21 cellular contexts compared by ENCODE assay signal in genomic region chr11:134505125-134505524, GRCh38.
"Had no signal": no experiment of that assay in that cellular context is flagged by ENCODE, and none has a peak within 500 bp of the region (broad histone marks: within the 10 kb centered on the region; RNA-seq: fewer than 3 reads in every experiment).

No MANE protein-coding gene starts in this region.

- DNase-seq: dermis blood vessel endothelial cell; effector CD4-positive, alpha-beta T cell; effector memory CD4-positive, alpha-beta T cell; foreskin keratinocyte; heart left ventricle; hypothalamus; immature natural killer cell; kidney glomerular epithelial cell; left colon; left ventricle myocardium superior; lower lobe of right lung; mesenchymal stem cell; mucosa of descending colon; naive B cell had no signal

- H3K9me3 ChIP-seq: esophagus muscularis mucosa, gastroesophageal sphincter, heart left ventricle, lower lobe of right lung, mucosa of descending colon had no signal

- H3K27ac ChIP-seq: coronary artery, dorsolateral prefrontal cortex, esophagus muscularis mucosa, foreskin keratinocyte, gastroesophageal sphincter, heart left ventricle, hepatocyte, lower lobe of right lung had no signal

- H3K4me1 ChIP-seq: esophagus muscularis mucosa, foreskin keratinocyte, gastroesophageal sphincter, heart left ventricle, lower lobe of right lung had no signal

- H3K4me3 ChIP-seq: coronary artery, dorsolateral prefrontal cortex, esophagus muscularis mucosa, gastroesophageal sphincter, heart left ventricle, hepatocyte, lower lobe of right lung, mucosa of descending colon had no signal

- H3K36me3 ChIP-seq: esophagus muscularis mucosa, gastroesophageal sphincter, heart left ventricle, lower lobe of right lung had no signal

- H3K27me3 ChIP-seq: foreskin keratinocyte, hepatocyte had no signal

- ATAC-seq: foreskin keratinocyte; gastroesophageal sphincter; heart left ventricle; left colon; left lobe of liver; left ventricle myocardium superior; lower lobe of right lung; mucosa of descending colon; naive thymus-derived CD8-positive, alpha-beta T cell had no signal
